Comparison of ENCODE assay signal across 1 cellular context in genomic region chr4:42281324-42282020, GRCh38.
TF ChIP-seq lines count a peak whose summit lies in the region.

No MANE protein-coding gene starts in this region.

TF ChIP-seq in H1, 55 proteins besides CTCF, POLR2A, EP300 and RAD21 (continued from another document):
- TF ChIP-seq CHD7 (IDR thresholded peaks at IDR 0.05; ENCODE audit: insufficient replicate concordance, low read length) (no peak), CTBP2 (IDR thresholded peaks at IDR 0.05; ENCODE audit: borderline replicate concordance, insufficient read depth, insufficient read length, low read length) (no peak), JUND (IDR thresholded peaks at IDR 0.05; ENCODE audit: low read length) (no peak), EGR1 (IDR thresholded peaks at IDR 0.05; ENCODE audit: borderline replicate concordance, low read depth, low read length) (no peak), CHD2 (IDR thresholded peaks at IDR 0.05; ENCODE audit: low read length) (no peak), SUZ12 (IDR thresholded peaks at IDR 0.05; ENCODE audit: low read length) (no peak), RXRA (IDR thresholded peaks at IDR 0.05; ENCODE audit: insufficient read depth, low read depth, low read length) (no peak), TAF7 (optimal IDR thresholded peaks at IDR 0.05; ENCODE audit: borderline replicate concordance, low read depth, low read length) (no peak), SRF (IDR thresholded peaks at IDR 0.05; ENCODE audit: low read depth, low read length) (no peak), GTF2F1 (IDR thresholded peaks at IDR 0.05; ENCODE audit: borderline replicate concordance, low read depth, low read length) (no peak)
